In the genomic region with DNA sequence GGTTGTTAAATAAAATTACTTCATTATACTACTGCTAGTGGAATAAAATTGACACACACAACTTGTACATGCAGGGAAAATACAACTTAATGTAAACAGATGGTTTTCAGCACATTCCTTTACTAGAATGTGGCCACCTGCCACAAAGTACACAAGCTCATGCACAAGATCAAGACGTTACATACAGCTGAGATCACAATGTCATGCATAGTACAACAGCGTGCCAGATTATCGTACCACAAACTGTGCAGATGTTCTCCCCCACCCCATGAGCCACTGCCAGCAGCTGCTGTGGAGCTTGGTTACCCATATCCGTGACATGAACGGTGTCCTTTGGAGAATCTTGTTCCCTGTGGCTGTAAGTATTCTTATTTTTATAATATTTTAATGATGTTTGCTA, we compare ENCODE assay signal across 18 cellular contexts. TPM values are rescaled to one million over a fixed set of nuclear protein-coding genes. Genes with fewer than 3 reads are reported as not detected.
DNase-seq lines count a peak whose midpoint lies in the region; TF ChIP-seq lines count a peak whose summit lies in the region.
"Had no signal": no experiment of that assay in that cellular context is flagged by ENCODE, and none has a peak within 500 bp of the region (broad histone marks: within the 10 kb centered on the region; RNA-seq: fewer than 3 reads in every experiment).

No MANE protein-coding gene starts in this region.

- H3K36me3 ChIP-seq in fibroblast of lung (ENCODE audit: control insufficient read depth, insufficient read depth, low read length): no peaks in the 10 kb centered on the region
- H3K36me3 ChIP-seq: vagina had no signal

- H3K27me3 ChIP-seq in fibroblast of lung (ENCODE audit: control insufficient read depth, insufficient read depth, low read length): no peaks in the 10 kb centered on the region
- H3K27me3 ChIP-seq: esophagus muscularis mucosa, vagina had no signal

- H3K27ac ChIP-seq in fibroblast of lung (ENCODE audit: insufficient read depth, low read length): no peak overlapping the region
- H3K27ac ChIP-seq: esophagus muscularis mucosa, KMS-11, vagina had no signal

- H2AFZ ChIP-seq in fibroblast of lung (ENCODE audit: low read length): no peak overlapping the region

- H3K79me2 ChIP-seq in fibroblast of lung (ENCODE audit: control insufficient read depth, insufficient read depth, low read length): no peaks in the 10 kb centered on the region

- H3K4me3 ChIP-seq in fibroblast of lung (replicated peaks in 1 of 4; ENCODE audit: control extremely low read depth in 1 of 4, insufficient read depth in 1 of 4, low read depth in 3 of 4, low read length in 4 of 4): peak overlapping the region in 1 of 4 experiments; percentile 32
- H3K4me3 ChIP-seq: esophagus muscularis mucosa, lung, vagina had no signal

- no peaks in the 10 kb centered on the region for H3K9me3 ChIP-seq in fibroblast of lung (ENCODE audit: control insufficient read depth, insufficient read depth, low read depth, low read length)
- H3K9me3 ChIP-seq: Caco-2, esophagus muscularis mucosa, vagina had no signal

- H4K20me1 ChIP-seq in fibroblast of lung (ENCODE audit: control insufficient read depth, extremely low read depth, insufficient read depth, low read length): no peaks in the 10 kb centered on the region

- no peak for TF ChIP-seq CTCF in fibroblast of lung (conservative IDR thresholded peaks at IDR 0.05 in 1 of 2, IDR thresholded peaks at IDR 0.05 in 1 of 2; ENCODE audit: low read depth in 1 of 2, low read length in 2 of 2)

- peak overlapping the region; percentile 57 for H3K4me2 ChIP-seq in fibroblast of lung (ENCODE audit: extremely low read depth, insufficient read depth, low read length)
- H3K4me2 ChIP-seq: KMS-11 had no signal

- H3K9ac ChIP-seq in fibroblast of lung (ENCODE audit: insufficient read depth, low read length): no peak overlapping the region
- H3K9ac ChIP-seq: KMS-11 had no signal

- DNase-seq in NCI-H82 (lab: John Stamatoyannopoulos, UW) (peak; percentile 3), NCI-H82 treated with DMSO at 0.1 percent for 48 hours (lab: John Stamatoyannopoulos, UW; ENCODE audit: unreplicated experiment) (no peak), RPMI7951 (ENCODE audit: low read depth) (peak; percentile 1), fibroblast of lung (ENCODE audit: low read depth in 2 of 2) (peak; percentile 86 to 92), smooth muscle cell of the brain vasculature (ENCODE audit: low read depth, low spot score) (peak; percentile 17), NOMO-1 treated with DMSO at 0.1 percent for 48 hours (lab: John Stamatoyannopoulos, UW; ENCODE audit: unreplicated experiment) (no peak), C1 segment of cervical spinal cord (lab: John Stamatoyannopoulos, UW) (no peak), middle frontal gyrus (ENCODE audit: extremely low spot score, low spot score) (no peak)
- DNase-seq: activated CD4-positive, alpha-beta T cell treated with anti-CD3 and anti-CD28 coated beads, Interleukin-2, amount 50 U/mL, for 48 hours; dermis blood vessel endothelial cell; NCI-H524 treated with DMSO at 0.1 percent for 48 hours; stimulated activated naive B cell treated with anti-CD40 and anti-IgM and Interleukin-4, amounts not matched to agents 10 μg/mL and 1 μg/mL and 100 μg/mL, for 72 hours; T-helper 9 cell had no signal

- H3K4me1 ChIP-seq in fibroblast of lung (ENCODE audit: control insufficient read depth, extremely low read depth, insufficient read depth, low read length): no peaks in the 10 kb centered on the region
- H3K4me1 ChIP-seq: vagina had no signal

RNA-seq across cellular contexts. Expression of gene FBXO8, which starts 27.7 kb away (rescaled TPM):
- 28.9 and 40.1 TPM in 2 replicates for total RNA-seq in RPMI7951 (2014; rRNA removed; shearing (Covaris generic))
- total RNA-seq in fibroblast of lung: 37.5 and 46.1 TPM in 2 replicates
- polyA plus RNA-seq in fibroblast of lung: 15.3 and 26.7 TPM in 2 replicates
- 12.8 and 18.4 TPM in 2 replicates for polyA plus RNA-seq in fibroblast of lung (2012)
- 5.0 and 5.2 TPM in 2 replicates for polyA minus RNA-seq in fibroblast of lung (ENCODE audit: low replicate concordance)

RNA-seq across cellular contexts. Expression of gene CEP44, which starts 27.9 kb away (rescaled TPM):
- total RNA-seq in RPMI7951 (2014; rRNA removed; shearing (Covaris generic)): 18.5 and 21.1 TPM in 2 replicates
- 12.6 and 13.5 TPM in 2 replicates for total RNA-seq in fibroblast of lung
- 6.7 and 7.3 TPM in 2 replicates for polyA plus RNA-seq in fibroblast of lung
- 4.6 and 4.9 TPM in 2 replicates for polyA plus RNA-seq in fibroblast of lung (2012)
- 1.1 and 1.6 TPM in 2 replicates for polyA minus RNA-seq in fibroblast of lung (ENCODE audit: low replicate concordance)

Comparison
In these comparisons a context has a peak if more than half of its experiments do, and no peak if none do; other contexts are left out.
1. DNase-seq: peak in NCI-H82 (single experiment), RPMI7951 (single experiment), fibroblast of lung (2 of 2) and smooth muscle cell of the brain vasculature (single experiment); none in NCI-H82 treated with DMSO at 0.1 percent for 48 hours (single experiment), NOMO-1 treated with DMSO at 0.1 percent for 48 hours (single experiment), C1 segment of cervical spinal cord (0 of 14) and middle frontal gyrus (single experiment).